In the genomic region with DNA sequence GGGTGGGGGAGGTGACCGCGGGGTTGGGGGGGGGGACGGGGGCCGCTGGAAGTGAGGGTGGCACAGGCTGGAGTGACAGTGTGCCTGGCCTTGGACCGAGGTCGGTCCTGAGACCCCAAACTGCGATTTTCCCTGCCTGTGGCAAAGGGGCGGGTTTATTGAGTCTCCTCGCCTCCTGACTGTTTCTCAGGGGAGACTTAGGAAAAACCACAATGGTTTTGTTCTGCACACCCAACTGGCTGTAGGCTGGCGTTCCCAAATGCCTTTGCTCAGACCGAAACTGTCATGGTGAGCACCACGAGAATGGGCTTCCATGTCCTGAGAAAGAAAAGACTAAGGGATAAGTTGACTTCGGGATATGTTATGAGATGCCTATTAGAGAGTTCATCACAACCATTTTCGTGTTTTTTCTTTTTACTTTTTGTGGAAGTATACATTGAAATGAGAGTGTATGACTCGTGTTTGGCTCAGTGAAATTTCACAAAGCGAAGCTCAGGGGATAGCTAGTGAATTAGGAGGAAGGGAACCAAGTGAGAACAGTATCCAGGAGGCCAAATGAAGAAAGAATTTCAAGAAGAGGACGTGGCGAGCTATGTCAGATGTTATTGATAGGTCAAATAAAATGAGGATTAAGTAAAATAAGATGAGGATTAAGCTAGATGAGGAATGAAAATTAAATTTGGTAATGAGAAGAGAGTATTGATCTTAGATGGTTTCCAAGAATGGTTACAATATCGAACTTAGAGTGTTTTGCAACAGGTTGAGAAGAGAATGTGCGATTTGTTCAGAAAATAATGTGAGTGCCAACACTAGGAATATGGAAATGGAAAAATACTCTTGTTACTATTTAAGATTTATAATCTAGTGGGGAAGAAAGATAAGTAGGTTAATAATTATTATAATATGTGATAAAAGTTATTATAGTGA, we compare ENCODE assay signal across 8 cellular contexts.
DNase-seq lines count a peak whose midpoint lies in the region; TF ChIP-seq lines count a peak whose summit lies in the region.

No MANE protein-coding gene starts in this region.

- in situ Hi-C loops in astrocyte of the spinal cord (cut with HindIII; ENCODE audit: low sequenced_read_pairs) = no loop called here

- H3K4me3 ChIP-seq in HUES6 (ENCODE audit: low read depth, low read length) (peak overlapping the region; percentile 72), astrocyte of the spinal cord (ENCODE audit: low read depth, low read length) (peak overlapping the region; percentile 61)

- peak overlapping the region; percentile 47 for H3K9ac ChIP-seq in HUES6 (ENCODE audit: low read length)

- H3K27ac ChIP-seq in HUES6 (ENCODE audit: low read depth, low read length) = no peak overlapping the region

- H3K36me3 ChIP-seq in HUES6 (ENCODE audit: control insufficient read depth, insufficient read depth, low read length) = no peaks in the 10 kb centered on the region

- peaks cover 18% of the 10 kb centered on the region for H3K4me1 ChIP-seq in HUES6 (ENCODE audit: control insufficient read depth, insufficient read depth, low read length)

- H3K9me3 ChIP-seq in HUES6 (ENCODE audit: control insufficient read depth, insufficient read depth, low read depth, low read length) = peaks cover 5% of the 10 kb centered on the region; the same call in 1 of the 2 replicates

- DNase-seq in DMS 273 (lab: John Stamatoyannopoulos, UW; ENCODE audit: unreplicated experiment) (peak; percentile 57), DMS 273 treated with DMSO at 0.1 percent for 48 hours (lab: John Stamatoyannopoulos, UW) (no peak), astrocyte of the spinal cord (ENCODE audit: low read depth, low spot score) (peak; percentile 52), iPS-NIHi7 (ENCODE audit: extremely low spot score) (peak; percentile 31), stromal cell of bone marrow (ENCODE audit: low read depth) (peak; percentile 38)
- DNase-seq in central memory CD4-positive, alpha-beta T cell = no peak
- DNase-seq in stimulated activated CD8-positive, alpha-beta memory T cell treated with anti-CD3 and anti-CD28 coated beads, Interleukin-4, amount 100 ng/mL, for 48 hours = no peak

- H3K27me3 ChIP-seq in HUES6 (ENCODE audit: control insufficient read depth, insufficient read depth, low read length) = no peaks in the 10 kb centered on the region

- TF ChIP-seq CTCF in astrocyte of the spinal cord (IDR thresholded peaks at IDR 0.05; ENCODE audit: low read depth, low read length) = no peak

Comparison
In these comparisons a context has a peak if more than half of its experiments do, and no peak if none do; other contexts are left out.
1. DNase-seq: peak in DMS 273 (single experiment), astrocyte of the spinal cord (single experiment), iPS-NIHi7 (single experiment) and stromal cell of bone marrow (single experiment); none in DMS 273 treated with DMSO at 0.1 percent for 48 hours (single experiment), central memory CD4-positive, alpha-beta T cell (single experiment) and stimulated activated CD8-positive, alpha-beta memory T cell treated with anti-CD3 and anti-CD28 coated beads, Interleukin-4, amount 100 ng/mL, for 48 hours (single experiment).